In genomic region chr17:47802341-47803022, GRCh38 we compare ENCODE assay signal across 7 cellular contexts. TPM values are rescaled to one million over a fixed set of nuclear protein-coding genes. Genes with fewer than 3 reads are reported as not detected.
A peak's percentile ranks its signal among the peaks of the same experiment; 100 is the strongest.
DNase-seq lines count a peak whose midpoint lies in the region; FAIRE-seq and TF ChIP-seq lines count a peak whose summit lies in the region.

No MANE protein-coding gene starts in this region.

- no peaks in the 10 kb centered on the region for H3K27me3 ChIP-seq in SU-DHL-6 (ENCODE audit: low read length)
- no peaks in the 10 kb centered on the region for H3K27me3 ChIP-seq in ascending aorta
- no peaks in the 10 kb centered on the region for H3K27me3 ChIP-seq in keratinocyte (ENCODE audit: control insufficient read depth, extremely low read depth, insufficient read depth, low read length)

- DNase-seq in NCI-H1092 treated with DMSO at 0.1 percent for 48 hours (lab: John Stamatoyannopoulos, UW) (peak; percentile 46), ascending aorta (ENCODE audit: low spot score in 2 of 2) (no peak), keratinocyte (ENCODE audit: low read depth, low spot score) (no peak), globus pallidus (ENCODE audit: low spot score) (no peak)
- DNase-seq in stimulated activated CD4-positive, alpha-beta T cell treated with anti-CD3 and anti-CD28 coated beads, Interleukin-2, amount 100 ng/mL, for 48 hours = peak; percentile 47 to 50

- H3K9ac ChIP-seq in SU-DHL-6 (ENCODE audit: low read length) (no peak overlapping the region), keratinocyte (ENCODE audit: control insufficient read depth, extremely low read depth, insufficient read depth, low read length) (no peak overlapping the region)

- H3K9me2 ChIP-seq in SU-DHL-6 (replicated peaks; ENCODE audit: insufficient read depth, low read length) = no peaks in the 10 kb centered on the region

- H3K9me3 ChIP-seq in SU-DHL-6 (ENCODE audit: insufficient read depth, low read length) (no peaks in the 10 kb centered on the region), ascending aorta (no peaks in the 10 kb centered on the region), keratinocyte (ENCODE audit: control insufficient read depth, low read depth, low read length) (no peaks in the 10 kb centered on the region)

- H3K36me3 ChIP-seq in SU-DHL-6 (ENCODE audit: low read length) (no peaks in the 10 kb centered on the region), ascending aorta (peaks cover 0 to 10% of the 10 kb centered on the region in 2 donors), keratinocyte (ENCODE audit: control insufficient read depth in 2 of 2, extremely low read depth in 1 of 2, insufficient read depth in 2 of 2, low read length in 2 of 2) (peaks cover 0 to under 1% of the 10 kb centered on the region in 2 experiments)

- no peak overlapping the region for H3K4me3 ChIP-seq in SU-DHL-6 (ENCODE audit: insufficient read depth, low read length, poor library complexity, severe bottlenecking)
- H3K4me3 ChIP-seq in ascending aorta = no peak overlapping the region
- H3K4me3 ChIP-seq in keratinocyte (ENCODE audit: control insufficient read depth in 2 of 3, extremely low read depth in 1 of 3, insufficient read depth in 2 of 3, low read depth in 1 of 3, low read length in 3 of 3) = no peak overlapping the region

- dilution Hi-C loops in keratinocyte (cut with MboI; ENCODE audit: extremely low pct_ligation_motif_present, low sequenced_read_pairs) = no loop called here

- H3K79me2 ChIP-seq in SU-DHL-6 (ENCODE audit: insufficient read depth, low read length) = no peaks in the 10 kb centered on the region
- H3K79me2 ChIP-seq in keratinocyte (ENCODE audit: control insufficient read depth, insufficient read depth, low read length) = no peaks in the 10 kb centered on the region

- H3K27ac ChIP-seq in SU-DHL-6 (ENCODE audit: low read depth, low read length) = no peak overlapping the region
- H3K27ac ChIP-seq in ascending aorta = no peak overlapping the region
- H3K27ac ChIP-seq in keratinocyte (ENCODE audit: control insufficient read depth, insufficient read depth, low read length) = no peak overlapping the region

- peak; percentile 93 for FAIRE-seq in keratinocyte (lab: Jason Lieb, UNC)

- no peak overlapping the region for H2AFZ ChIP-seq in SU-DHL-6 (ENCODE audit: low read depth, low read length, severe bottlenecking)
- H2AFZ ChIP-seq in keratinocyte (ENCODE audit: control insufficient read depth, low read length) = no peak overlapping the region

- H3K4me2 ChIP-seq in SU-DHL-6 (ENCODE audit: low read depth, low read length, poor library complexity, severe bottlenecking) (no peak overlapping the region), keratinocyte (ENCODE audit: control insufficient read depth, extremely low read depth, insufficient read depth, low read depth, low read length) (no peak overlapping the region)

- intact Hi-C loops in ascending aorta (cut with DNase I) = no loop called here

- no peaks in the 10 kb centered on the region for H3F3A ChIP-seq in SU-DHL-6 (ENCODE audit: insufficient read depth)

- no peaks in the 10 kb centered on the region for H4K20me1 ChIP-seq in SU-DHL-6 (ENCODE audit: low read depth, low read length)
- H4K20me1 ChIP-seq in keratinocyte (ENCODE audit: control insufficient read depth, extremely low read depth, insufficient read depth, low read length) = no peaks in the 10 kb centered on the region

- H3K4me1 ChIP-seq in ascending aorta (no peaks in the 10 kb centered on the region), keratinocyte (ENCODE audit: control insufficient read depth, extremely low read depth, insufficient read depth, low read length) (no peaks in the 10 kb centered on the region)

- no peaks in the 10 kb centered on the region for H3K9me1 ChIP-seq in keratinocyte (ENCODE audit: control insufficient read depth, extremely low read depth, insufficient read depth, low read length)

- TF ChIP-seq CTCF in GM12872 (IDR thresholded peaks at IDR 0.05; ENCODE audit: insufficient read depth, low read depth, low read length) (peak; percentile 89), SU-DHL-6 (IDR thresholded peaks at IDR 0.05; ENCODE audit: insufficient read depth, low read length, poor library complexity, severe bottlenecking) (peak; percentile 48), ascending aorta (IDR thresholded peaks at IDR 0.05) (peak; percentile 14 to 47 (median 21)), keratinocyte (optimal IDR thresholded peaks at IDR 0.05 in 1 of 3, IDR thresholded peaks at IDR 0.05 in 1 of 3, conservative IDR thresholded peaks at IDR 0.05 in 1 of 3; ENCODE audit: extremely low read depth in 1 of 3, insufficient read depth in 2 of 3, low read length in 3 of 3) (peak; percentile 70 to 77 (median 76))

RNA-seq across cellular contexts. Expression of gene OSBPL7, which starts 19.1 kb away (rescaled TPM):
- 28.8 TPM for total RNA-seq in ascending aorta
- 1.9 to 3.4 TPM (median 2.2 TPM) in 3 replicates for polyA plus RNA-seq in keratinocyte
- polyA plus RNA-seq in keratinocyte (2011; ENCODE audit: low read depth) = not detected
- polyA plus RNA-seq in keratinocyte (2011; cell fraction: cytosol; rRNA removed) = 0.95 and 1.5 TPM in 2 replicates
- polyA plus RNA-seq in keratinocyte (2011; cell fraction: nucleus; rRNA removed) = 8.6 and 13.9 TPM in 2 replicates
- polyA plus RNA-seq in keratinocyte (2012; ENCODE audit: low replicate concordance) = 0.37 and 2.5 TPM in 2 replicates
- 2.8 to 7.8 TPM (median 5.8 TPM) in 3 replicates for polyA minus RNA-seq in keratinocyte
- 2.3 TPM for polyA minus RNA-seq in keratinocyte (2011; cell fraction: cytosol; rRNA and poly(A)+ RNA removed)
- 5.2 and 7.1 TPM in 2 replicates for polyA minus RNA-seq in keratinocyte (2011; cell fraction: nucleus; rRNA and poly(A)+ RNA removed)

RNA-seq across cellular contexts. Expression of gene MRPL10, which starts 28.9 kb away (rescaled TPM):
- 13.7 TPM for total RNA-seq in ascending aorta
- polyA plus RNA-seq in keratinocyte = 42.4 to 52.5 TPM (median 43.1 TPM) in 3 replicates
- 36.2 TPM for polyA plus RNA-seq in keratinocyte (2011; ENCODE audit: low read depth)
- 49.7 and 55.2 TPM in 2 replicates for polyA plus RNA-seq in keratinocyte (2011; cell fraction: cytosol; rRNA removed)
- 33.2 and 38.8 TPM in 2 replicates for polyA plus RNA-seq in keratinocyte (2011; cell fraction: nucleus; rRNA removed)
- polyA plus RNA-seq in keratinocyte (2012; ENCODE audit: low replicate concordance) = 35.4 and 36.8 TPM in 2 replicates
- 57.4 to 77.0 TPM (median 62.3 TPM) in 3 replicates for polyA minus RNA-seq in keratinocyte
- 103 TPM for polyA minus RNA-seq in keratinocyte (2011; cell fraction: cytosol; rRNA and poly(A)+ RNA removed)
- 10.7 and 11.7 TPM in 2 replicates for polyA minus RNA-seq in keratinocyte (2011; cell fraction: nucleus; rRNA and poly(A)+ RNA removed)

RNA-seq across cellular contexts. Expression of gene LRRC46, which starts 29.0 kb away (rescaled TPM):
- total RNA-seq in ascending aorta = not detected
- polyA plus RNA-seq in keratinocyte = 0.13 to 0.43 TPM (median 0.34 TPM) in 3 replicates
- polyA plus RNA-seq in keratinocyte (2011; ENCODE audit: low read depth) = not detected
- 0.12 and 0.26 TPM in 2 replicates for polyA plus RNA-seq in keratinocyte (2011; cell fraction: cytosol; rRNA removed)
- 0.27 and 0.45 TPM in 2 replicates for polyA plus RNA-seq in keratinocyte (2011; cell fraction: nucleus; rRNA removed)
- 0.50 and 0.54 TPM in 2 replicates for polyA plus RNA-seq in keratinocyte (2012; ENCODE audit: low replicate concordance)
- 0.23 to 1.6 TPM (median 0.26 TPM) in 3 replicates for polyA minus RNA-seq in keratinocyte
- not detected for polyA minus RNA-seq in keratinocyte (2011; cell fraction: cytosol; rRNA and poly(A)+ RNA removed)
- polyA minus RNA-seq in keratinocyte (2011; cell fraction: nucleus; rRNA and poly(A)+ RNA removed) = not detected in 2 replicates

RNA-seq across cellular contexts. Expression of gene SCRN2, which starts 38.6 kb away (rescaled TPM):
- total RNA-seq in ascending aorta = 126 TPM
- polyA plus RNA-seq in keratinocyte = 17.1 to 26.4 TPM (median 24.8 TPM) in 3 replicates
- 7.4 TPM for polyA plus RNA-seq in keratinocyte (2011; ENCODE audit: low read depth)
- polyA plus RNA-seq in keratinocyte (2011; cell fraction: cytosol; rRNA removed) = 9.8 and 21.7 TPM in 2 replicates
- 62.5 and 68.2 TPM in 2 replicates for polyA plus RNA-seq in keratinocyte (2011; cell fraction: nucleus; rRNA removed)
- polyA plus RNA-seq in keratinocyte (2012; ENCODE audit: low replicate concordance) = 19.2 and 28.0 TPM in 2 replicates
- 14.6 to 22.0 TPM (median 14.9 TPM) in 3 replicates for polyA minus RNA-seq in keratinocyte
- 17.8 TPM for polyA minus RNA-seq in keratinocyte (2011; cell fraction: cytosol; rRNA and poly(A)+ RNA removed)
- 15.2 and 16.5 TPM in 2 replicates for polyA minus RNA-seq in keratinocyte (2011; cell fraction: nucleus; rRNA and poly(A)+ RNA removed)

RNA-seq across cellular contexts. Expression of gene SP6, which starts 48.5 kb away (rescaled TPM):
- 0.11 TPM for total RNA-seq in ascending aorta
- 2.0 to 3.0 TPM (median 2.0 TPM) in 3 replicates for polyA plus RNA-seq in keratinocyte
- polyA plus RNA-seq in keratinocyte (2011; ENCODE audit: low read depth) = 1.6 TPM
- polyA plus RNA-seq in keratinocyte (2011; cell fraction: cytosol; rRNA removed) = 2.0 and 2.1 TPM in 2 replicates
- 6.7 and 8.5 TPM in 2 replicates for polyA plus RNA-seq in keratinocyte (2011; cell fraction: nucleus; rRNA removed)
- polyA plus RNA-seq in keratinocyte (2012; ENCODE audit: low replicate concordance) = 3.1 and 9.5 TPM in 2 replicates
- 1.2 to 2.5 TPM (median 1.6 TPM) in 3 replicates for polyA minus RNA-seq in keratinocyte
- polyA minus RNA-seq in keratinocyte (2011; cell fraction: cytosol; rRNA and poly(A)+ RNA removed) = 2.5 TPM
- 4.4 and 4.5 TPM in 2 replicates for polyA minus RNA-seq in keratinocyte (2011; cell fraction: nucleus; rRNA and poly(A)+ RNA removed)

Comparison
In these comparisons a context has a peak if more than half of its experiments do, and no peak if none do; other contexts are left out.
1. CTCF ChIP-seq: peak in every context shown above with its lines; median percentile 89 in GM12872; 76 in keratinocyte; 48 in SU-DHL-6; 21 in ascending aorta.
2. DNase-seq: peak in NCI-H1092 treated with DMSO at 0.1 percent for 48 hours (single experiment) and stimulated activated CD4-positive, alpha-beta T cell treated with anti-CD3 and anti-CD28 coated beads, Interleukin-2, amount 100 ng/mL, for 48 hours (2 of 2); none in ascending aorta (0 of 2), keratinocyte (single experiment) and globus pallidus (single experiment).